ENCODE assay signal across 23 cellular contexts in the genomic region with DNA sequence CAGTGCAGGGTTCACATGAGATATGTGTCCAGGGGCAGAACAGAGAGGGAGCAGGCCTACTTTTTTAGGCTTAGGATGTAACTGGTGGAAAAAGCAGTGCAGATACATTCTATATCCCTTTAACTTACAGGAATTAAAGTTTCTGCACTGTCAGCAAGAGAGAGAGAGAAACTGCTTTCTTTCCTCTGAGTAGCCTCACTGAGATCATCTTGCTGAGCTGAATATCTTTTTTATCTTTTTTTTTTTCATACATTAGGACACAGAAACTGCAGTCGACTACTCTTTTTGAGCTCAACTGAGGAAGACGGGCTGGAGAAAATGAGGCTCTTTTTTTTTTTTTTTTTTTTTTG. TPM values are rescaled to one million over a fixed set of nuclear protein-coding genes. Genes with fewer than 3 reads are reported as not detected.
"Had no signal": no experiment of that assay in that cellular context is flagged by ENCODE, and none has a peak within 500 bp of the region (broad histone marks: within the 10 kb centered on the region; RNA-seq: fewer than 3 reads in every experiment).

No MANE protein-coding gene starts in this region.

- H3K27ac Mint-ChIP-seq: naive thymus-derived CD4-positive, alpha-beta T cell had no signal

- H3K36me3 Mint-ChIP-seq: naive thymus-derived CD4-positive, alpha-beta T cell had no signal

- FAIRE-seq: endometrium, small intestine had no signal

- H3K4me1 ChIP-seq: esophagus muscularis mucosa, gastroesophageal sphincter, stomach, transverse colon had no signal

- H3K4me3 Mint-ChIP-seq: naive thymus-derived CD4-positive, alpha-beta T cell had no signal

- H3K27ac ChIP-seq: esophagus muscularis mucosa, gastroesophageal sphincter, ovary, stomach, thoracic aorta, transverse colon had no signal

- H3K9me3 ChIP-seq: gastroesophageal sphincter, ovary, stomach, thoracic aorta, transverse colon had no signal

- H3K36me3 ChIP-seq: esophagus muscularis mucosa, gastroesophageal sphincter, ovary, stomach, thoracic aorta, transverse colon had no signal

- ATAC-seq: gastroesophageal sphincter; left colon; left ventricle myocardium superior; naive thymus-derived CD4-positive, alpha-beta T cell; right cardiac atrium had no signal

- DNase-seq: effector memory CD4-positive, alpha-beta T cell; glutamatergic neuron; left colon; left ventricle myocardium superior; mesendoderm; naive thymus-derived CD4-positive, alpha-beta T cell; ovary; right cardiac atrium; small intestine; stimulated activated CD4-positive, alpha-beta T cell treated with anti-CD3 and anti-CD28 coated beads, Interleukin-12 subunit alpha, Interleukin-12 subunit beta, amount 100 ng/mL, for 4 hours; stimulated activated naive CD4-positive, alpha-beta T cell; stomach; substantia nigra; transverse colon had no signal

- H3K4me3 ChIP-seq: esophagus muscularis mucosa, gastroesophageal sphincter, lung, ovary, stomach, thoracic aorta, transverse colon had no signal

- H3K27me3 ChIP-seq: ovary, transverse colon had no signal

RNA-seq across cellular contexts. Expression of a gene that starts 50.1 kb away (rescaled TPM):
- total RNA-seq: fibroblast of villous mesenchyme; kidney epithelial cell; left ventricle myocardium superior; mononuclear cell; naive thymus-derived CD4-positive, alpha-beta T cell; posterior vena cava; right cardiac atrium; thoracic aorta had no signal
- polyA plus RNA-seq: naive thymus-derived CD4-positive, alpha-beta T cell; ovary; right cardiac atrium had no signal
